7 cellular contexts compared by ENCODE assay signal in genomic region chr4:18292411-18292810, GRCh38.
"Had no signal": no experiment of that assay in that cellular context is flagged by ENCODE, and none has a peak within 500 bp of the region (broad histone marks: within the 10 kb centered on the region; RNA-seq: fewer than 3 reads in every experiment).

No MANE protein-coding gene starts in this region.

- H3K4me3 ChIP-seq: K562 had no signal

- H3K27ac ChIP-seq: HL-60, KMS-11 had no signal

- H3K36me3 Mint-ChIP-seq: IgD-negative memory B cell had no signal

- DNase-seq: IMR-90, KBM-7, KG1 had no signal

- H3K4me2 ChIP-seq: KMS-11 had no signal

- H3K27me3 Mint-ChIP-seq: IgD-negative memory B cell had no signal

- H3K4me1 Mint-ChIP-seq: IgD-negative memory B cell had no signal

- H3K9ac ChIP-seq: KMS-11 had no signal

- H3K4me3 Mint-ChIP-seq: IgD-negative memory B cell had no signal

- H3K27ac Mint-ChIP-seq: IgD-negative memory B cell had no signal

- H3K9me3 Mint-ChIP-seq: IgD-negative memory B cell had no signal
